33 cellular contexts compared by ENCODE assay signal in genomic region chr6:168049681-168050224, GRCh38. TPM values are rescaled to one million over a fixed set of nuclear protein-coding genes. Genes with fewer than 3 reads are reported as not detected.
"Had no signal": no experiment of that assay in that cellular context is flagged by ENCODE, and none has a peak within 500 bp of the region (broad histone marks: within the 10 kb centered on the region; RNA-seq: fewer than 3 reads in every experiment).

No MANE protein-coding gene starts in this region.

- H3K4me2 ChIP-seq: hepatocyte had no signal

- H3K27ac Mint-ChIP-seq: activated naive CD8-positive, alpha-beta T cell treated with anti-CD3 and anti-CD28 coated beads, Interleukin-2, amount 10 ng/mL, durations not matched to agents 7 days and 5 days; effector memory CD8-positive, alpha-beta T cell; T-helper 1 cell treated with Interleukin-12 subunit alpha and Interleukin-12 subunit beta and Interleukin-4 antibody, amounts not matched to agents 30 μg/mL and 1 μg/mL, for 36 hours had no signal

- H3K27me3 Mint-ChIP-seq: activated naive CD8-positive, alpha-beta T cell treated with anti-CD3 and anti-CD28 coated beads, Interleukin-2, amount 10 ng/mL, durations not matched to agents 7 days and 5 days; effector memory CD8-positive, alpha-beta T cell had no signal

- H3K27me3 ChIP-seq: ascending aorta, brain microvascular endothelial cell, gastrocnemius medialis, hepatocyte, right atrium auricular region, spleen, transverse colon, uterus had no signal

- H2AFZ ChIP-seq: hepatocyte had no signal

- ATAC-seq: activated CD4-positive, CD25-positive, alpha-beta regulatory T cell treated with anti-CD3 and anti-CD28 coated beads, Interleukin-2, amount 50 U/mL, for 24 hours; effector memory CD8-positive, alpha-beta T cell; gastrocnemius medialis had no signal

- H3K4me1 Mint-ChIP-seq: activated naive CD8-positive, alpha-beta T cell treated with anti-CD3 and anti-CD28 coated beads, Interleukin-2, amount 10 ng/mL, durations not matched to agents 7 days and 5 days had no signal

- H3K4me3 ChIP-seq: ascending aorta, gastrocnemius medialis, hepatocyte, right atrium auricular region, spleen, transverse colon, uterus had no signal

- H3K36me3 Mint-ChIP-seq: activated naive CD8-positive, alpha-beta T cell treated with anti-CD3 and anti-CD28 coated beads, Interleukin-2, amount 10 ng/mL, durations not matched to agents 7 days and 5 days had no signal

- H3K9me3 Mint-ChIP-seq: activated naive CD8-positive, alpha-beta T cell treated with anti-CD3 and anti-CD28 coated beads, Interleukin-2, amount 10 ng/mL, durations not matched to agents 7 days and 5 days; effector memory CD8-positive, alpha-beta T cell; T-helper 1 cell treated with Interleukin-12 subunit alpha and Interleukin-12 subunit beta and Interleukin-4 antibody, amounts not matched to agents 30 μg/mL and 1 μg/mL, for 36 hours had no signal

- H3K4me3 Mint-ChIP-seq: activated naive CD8-positive, alpha-beta T cell treated with anti-CD3 and anti-CD28 coated beads, Interleukin-2, amount 10 ng/mL, durations not matched to agents 7 days and 5 days; effector memory CD8-positive, alpha-beta T cell; T-helper 1 cell treated with Interleukin-12 subunit alpha and Interleukin-12 subunit beta and Interleukin-4 antibody, amounts not matched to agents 30 μg/mL and 1 μg/mL, for 36 hours had no signal

- H3K27ac ChIP-seq: ascending aorta, brain microvascular endothelial cell, gastrocnemius medialis, hepatocyte, right atrium auricular region, spleen, transverse colon, uterus, WERI-Rb-1 had no signal

- DNase-seq: activated CD4-positive, alpha-beta T cell treated with anti-CD3 and anti-CD28 coated beads for 48 hours; activated CD4-positive, alpha-beta T cell treated with anti-CD3 and anti-CD28 coated beads, Interleukin-2, amount 50 U/mL, for 48 hours; activated CD8-positive, alpha-beta memory T cell treated with anti-CD3 and anti-CD28 coated beads for 24 hours; activated effector memory CD4-positive, alpha-beta T cell treated with Interleukin-2 at 50 U/mL for 16 hours; activated naive CD4-positive, alpha-beta T cell treated with Interleukin-2 at 50 U/mL for 16 hours; activated naive CD8-positive, alpha-beta T cell treated with anti-CD3 and anti-CD28 coated beads, Interleukin-2, amount 10 ng/mL, durations not matched to agents 7 days and 5 days; brain microvascular endothelial cell; caudate nucleus; cortex of kidney; effector memory CD8-positive, alpha-beta T cell; erythroblast; gastrocnemius medialis; islet precursor cell; mesenchymal stem cell; occipital lobe; stimulated activated naive CD4-positive, alpha-beta T cell treated with Interleukin-2 at 50 U/mL for 16 hours; SW 1271; T-helper 9 cell; transverse colon; uterus; WERI-Rb-1 had no signal

- H3K9me3 ChIP-seq: ascending aorta, gastrocnemius medialis, right atrium auricular region, spleen, transverse colon, uterus had no signal

- H3K79me2 ChIP-seq: hepatocyte had no signal

- H3K36me3 ChIP-seq: ascending aorta, brain microvascular endothelial cell, gastrocnemius medialis, right atrium auricular region, spleen, transverse colon, uterus, WERI-Rb-1 had no signal

RNA-seq across cellular contexts. Expression of gene FRMD1, which starts 29.3 kb away (rescaled TPM):
- total RNA-seq: activated naive CD8-positive, alpha-beta T cell treated with anti-CD3 and anti-CD28 coated beads, Interleukin-2, amount 10 ng/mL, durations not matched to agents 7 days and 5 days; ascending aorta; mononuclear cell; myocyte; occipital lobe; pulmonary artery endothelial cell; temporal lobe had no signal
- polyA plus RNA-seq: hepatocyte, neural cell had no signal

RNA-seq across cellular contexts. Expression of gene KIF25, which starts 52.3 kb away (rescaled TPM):
- total RNA-seq: activated naive CD8-positive, alpha-beta T cell treated with anti-CD3 and anti-CD28 coated beads, Interleukin-2, amount 10 ng/mL, durations not matched to agents 7 days and 5 days; ascending aorta; chondrocyte; mononuclear cell; myocyte; occipital lobe; pulmonary artery endothelial cell; right atrium auricular region; transverse colon had no signal
- polyA plus RNA-seq: hepatocyte, neural cell had no signal
